Comparison of ENCODE assay signal across 18 cellular contexts in genomic region chr11:106986673-106987072, GRCh38. TPM values are rescaled to one million over a fixed set of nuclear protein-coding genes. Genes with fewer than 3 reads are reported as not detected.
DNase-seq lines count a peak whose midpoint lies in the region; ATAC-seq and TF ChIP-seq lines count a peak whose summit lies in the region.
"Had no signal": no experiment of that assay in that cellular context is flagged by ENCODE, and none has a peak within 500 bp of the region (broad histone marks: within the 10 kb centered on the region; RNA-seq: fewer than 3 reads in every experiment).

No MANE protein-coding gene starts in this region.

- H3K9me3 Mint-ChIP-seq in HFFc6 (no peaks in the 10 kb centered on the region; the same call in 1 of the 2 replicates), WTC11 (no peaks in the 10 kb centered on the region)
- H3K9me3 Mint-ChIP-seq in activated CD8-positive, alpha-beta T cell treated with anti-CD3 and anti-CD28 coated beads for 36 hours = no peaks in the 10 kb centered on the region

- H3K79me2 ChIP-seq in osteoblast (ENCODE audit: insufficient read depth, low read length) = no peaks in the 10 kb centered on the region

- POLR2A ChIA-PET in A673 (lab: Charles Lee; ENCODE audit: low non-redundant PET) = no interaction called here
- POLR2A ChIA-PET in WTC11 (lab: Charles Lee) = no interaction called here
- POLR2A ChIA-PET in activated CD8-positive, alpha-beta T cell treated with anti-CD3 and anti-CD28 coated beads for 36 hours (lab: Charles Lee) = interaction anchor here (1.0 kb wide), 1 partner anchor 11 kb away, joined by 3 read pairs; no protein-coding TSS in a partner anchor

- DNase-seq in A673 (ENCODE audit: low spot score) (peak; percentile 58), HFFc6 (no peak), WTC11 (ENCODE audit: low spot score) (no peak), osteoblast (ENCODE audit: insufficient read length, low spot score, missing footprints) (peak; percentile 19), NCI-H146 treated with DMSO at 0.1 percent for 48 hours (lab: John Stamatoyannopoulos, UW; ENCODE audit: unreplicated experiment) (no peak), NCI-H1105 (lab: John Stamatoyannopoulos, UW) (no peak), NCI-H2107 treated with DMSO at 0.1 percent for 48 hours (lab: John Stamatoyannopoulos, UW; ENCODE audit: unreplicated experiment) (no peak)
- no peak for DNase-seq in activated CD8-positive, alpha-beta T cell treated with anti-CD3 and anti-CD28 coated beads for 36 hours
- DNase-seq: C1 segment of cervical spinal cord, DND-41, NCI-H1436, NCI-H2029, NCI-H2171, NCI-H446 treated with DMSO at 0.1 percent for 48 hours, RPMI8226, SW 1271 had no signal

- H2AFZ ChIP-seq in osteoblast (ENCODE audit: low read length) = no peak overlapping the region

- no peaks in the 10 kb centered on the region for H3K9me3 ChIP-seq in A673 (ENCODE audit: low read depth, low read length, poor library complexity, severe bottlenecking)
- H3K9me3 ChIP-seq in osteoblast (ENCODE audit: low read depth, low read length) = no peaks in the 10 kb centered on the region
- H3K9me3 ChIP-seq: SJSA1 had no signal

- TF ChIP-seq CTCF in A673 (conservative IDR thresholded peaks at IDR 0.05; ENCODE audit: low read depth, low read length) (no peak), HFFc6 (IDR thresholded peaks at IDR 0.05) (no peak), WTC11 (IDR thresholded peaks at IDR 0.05) (no peak), osteoblast (IDR thresholded peaks at IDR 0.05; ENCODE audit: extremely low read depth, low read depth, low read length) (no peak)
- TF ChIP-seq CTCF in activated CD8-positive, alpha-beta T cell treated with anti-CD3 and anti-CD28 coated beads for 36 hours (IDR thresholded peaks at IDR 0.05) = no peak

- peaks cover 50% of the 10 kb centered on the region; the same call in 1 of the 2 replicates for H3K4me1 Mint-ChIP-seq in HFFc6 (ENCODE audit: low read depth)
- H3K4me1 Mint-ChIP-seq in WTC11 = peaks cover 14% of the 10 kb centered on the region
- no peaks in the 10 kb centered on the region for H3K4me1 Mint-ChIP-seq in activated CD8-positive, alpha-beta T cell treated with anti-CD3 and anti-CD28 coated beads for 36 hours (ENCODE audit: low read depth)

- intact Hi-C loops in A673 (cut with micrococcal nuclease; ENCODE audit: unreplicated experiment) = no loop called here
- intact Hi-C loops in activated CD8-positive, alpha-beta T cell treated with anti-CD3 and anti-CD28 coated beads for 36 hours (cut with micrococcal nuclease) = no loop called here

- H3K27ac ChIP-seq in A673 (ENCODE audit: low read depth, low read length, poor library complexity, severe bottlenecking) = no peak overlapping the region
- H3K27ac ChIP-seq in osteoblast (ENCODE audit: low read depth, low read length) = no peak overlapping the region
- H3K27ac ChIP-seq: HL-60, SJSA1 had no signal

- H3K27me3 ChIP-seq in A673 (replicated peaks; ENCODE audit: insufficient read depth, low read depth, low read length, poor library complexity) (no peaks in the 10 kb centered on the region), osteoblast (ENCODE audit: insufficient read depth, low read length) (no peaks in the 10 kb centered on the region)
- H3K27me3 ChIP-seq: SJSA1 had no signal

- H3K4me3 Mint-ChIP-seq in HFFc6 (no peak overlapping the region), WTC11 (no peak overlapping the region)
- H3K4me3 Mint-ChIP-seq in activated CD8-positive, alpha-beta T cell treated with anti-CD3 and anti-CD28 coated beads for 36 hours = no peak overlapping the region

- no peak for ATAC-seq in WTC11
- no peak for ATAC-seq in activated CD8-positive, alpha-beta T cell treated with anti-CD3 and anti-CD28 coated beads for 36 hours

- H3K27ac Mint-ChIP-seq in HFFc6 (peak overlapping the region; percentile 37; the same call in 1 of the 2 replicates), WTC11 (peak overlapping the region; percentile 24; the same call in 1 of the 2 replicates)
- H3K27ac Mint-ChIP-seq in activated CD8-positive, alpha-beta T cell treated with anti-CD3 and anti-CD28 coated beads for 36 hours = no peak overlapping the region

- no peaks in the 10 kb centered on the region for H3K36me3 Mint-ChIP-seq in HFFc6 (ENCODE audit: low read depth)
- H3K36me3 Mint-ChIP-seq in WTC11 = no peaks in the 10 kb centered on the region
- no peaks in the 10 kb centered on the region for H3K36me3 Mint-ChIP-seq in activated CD8-positive, alpha-beta T cell treated with anti-CD3 and anti-CD28 coated beads for 36 hours (ENCODE audit: low read depth)

- no peaks in the 10 kb centered on the region for H3K36me3 ChIP-seq in A673 (ENCODE audit: insufficient read depth, low read length, poor library complexity, severe bottlenecking)
- H3K36me3 ChIP-seq in osteoblast (ENCODE audit: insufficient read depth, low read length) = no peaks in the 10 kb centered on the region
- H3K36me3 ChIP-seq: SJSA1 had no signal

- H3K27me3 Mint-ChIP-seq in HFFc6 (ENCODE audit: insufficient read depth) = no peaks in the 10 kb centered on the region; the same call in 1 of the 2 replicates
- H3K27me3 Mint-ChIP-seq in WTC11 (ENCODE audit: low read depth) = no peaks in the 10 kb centered on the region
- H3K27me3 Mint-ChIP-seq in activated CD8-positive, alpha-beta T cell treated with anti-CD3 and anti-CD28 coated beads for 36 hours = no peaks in the 10 kb centered on the region

- no peaks in the 10 kb centered on the region for H4K20me1 ChIP-seq in osteoblast (ENCODE audit: insufficient read depth, low read length)

- H3K4me3 ChIP-seq in A673 (ENCODE audit: low read depth, low read length, poor library complexity, severe bottlenecking) (no peak overlapping the region), osteoblast (ENCODE audit: insufficient read depth, low read length) (no peak overlapping the region)
- H3K4me3 ChIP-seq: SJSA1 had no signal

- no peak overlapping the region for H3K4me2 ChIP-seq in osteoblast (ENCODE audit: insufficient read depth, low read length)

- no TSS peak for BruUV-seq in A673 (replicated peaks; lab: Mats Ljungman, UMichigan)

- CTCF ChIA-PET in A673 (lab: Charles Lee) (no interaction called here), WTC11 (lab: Charles Lee) (no interaction called here)
- CTCF ChIA-PET in activated CD8-positive, alpha-beta T cell treated with anti-CD3 and anti-CD28 coated beads for 36 hours (lab: Charles Lee) = no interaction called here

- H3K4me1 ChIP-seq in A673 (ENCODE audit: insufficient read depth, low read length, poor library complexity, severe bottlenecking) = peaks cover 53% of the 10 kb centered on the region
- H3K4me1 ChIP-seq in osteoblast (ENCODE audit: insufficient read depth, low read length) = peaks cover 3% of the 10 kb centered on the region
- H3K4me1 ChIP-seq: SJSA1 had no signal

TF ChIP-seq in WTC11, 78 proteins besides CTCF, POLR2A, EP300 and RAD21 (continues in another document):
- TF ChIP-seq TP53 (CRISPR knock-in tag; IDR thresholded peaks at IDR 0.05) = no peak
- no peak for TF ChIP-seq ZNF416 (CRISPR knock-in tag; IDR thresholded peaks at IDR 0.05)
- TF ChIP-seq SP1 (CRISPR knock-in tag; conservative IDR thresholded peaks at IDR 0.05) = no peak
- TF ChIP-seq E2F5 (CRISPR knock-in tag; IDR thresholded peaks at IDR 0.05) = no peak
- TF ChIP-seq ZNF423 (CRISPR knock-in tag; IDR thresholded peaks at IDR 0.05) = no peak
- TF ChIP-seq, protein P1, sequence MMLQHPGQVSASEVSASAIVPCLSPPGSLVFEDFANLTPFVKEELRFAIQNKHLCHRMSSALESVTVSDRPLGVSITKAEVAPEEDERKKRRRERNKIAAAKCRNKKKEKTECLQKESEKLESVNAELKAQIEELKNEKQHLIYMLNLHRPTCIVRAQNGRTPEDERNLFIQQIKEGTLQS (CRISPR knock-in tag; conservative IDR thresholded peaks at IDR 0.05) = no peak
- TF ChIP-seq ESRRA (CRISPR knock-in tag; IDR thresholded peaks at IDR 0.05; ENCODE audit: borderline replicate concordance) = no peak

RNA-seq across cellular contexts. Expression of gene GUCY1A2, which starts 31.6 kb away (rescaled TPM):
- total RNA-seq in A673 (2021) (5.3 and 5.4 TPM in 2 replicates), WTC11 (2021) (0.71 to 0.90 TPM (median 0.76 TPM) in 3 replicates), osteoblast (under 0.01 and 0.29 TPM in 2 replicates)
- under 1 TPM in 5 of 6 experiments, not detected in 1; 0.05 to 0.21 (median 0.10) TPM for total RNA-seq in HFFc6 (2021; fragmentation: NEBNext Ultra II Directional; extraction: Animal tissue kit (Norgen Biotek cat#: 25700))
- not detected for total RNA-seq in activated CD8-positive, alpha-beta T cell treated with anti-CD3 and anti-CD28 coated beads for 36 hours

Comparison
In these comparisons a context has a peak if more than half of its experiments do, and no peak if none do; other contexts are left out.
1. DNase-seq: peak in A673 (single experiment) and osteoblast (single experiment); none in HFFc6 (single experiment), WTC11 (single experiment), activated CD8-positive, alpha-beta T cell treated with anti-CD3 and anti-CD28 coated beads for 36 hours (single experiment), NCI-H146 treated with DMSO at 0.1 percent for 48 hours (single experiment), NCI-H1105 (single experiment) and NCI-H2107 treated with DMSO at 0.1 percent for 48 hours (single experiment).